Comparison of ENCODE assay signal across 9 cellular contexts in genomic region chr22:34722901-34723300, GRCh38.
"Had no signal": no experiment of that assay in that cellular context is flagged by ENCODE, and none has a peak within 500 bp of the region (broad histone marks: within the 10 kb centered on the region; RNA-seq: fewer than 3 reads in every experiment).

No MANE protein-coding gene starts in this region.

- H3K4me3 Mint-ChIP-seq: IgD-negative memory B cell had no signal

- H3K27ac Mint-ChIP-seq: IgD-negative memory B cell had no signal

- ATAC-seq: HepG2, K562 had no signal

- H3K36me3 Mint-ChIP-seq: IgD-negative memory B cell had no signal

- H3K27ac ChIP-seq: HL-60, KMS-11 had no signal

- H3K4me3 ChIP-seq: K562 had no signal

- H3K4me1 Mint-ChIP-seq: IgD-negative memory B cell had no signal

- DNase-seq: IMR-90, KBM-7, KG1 had no signal

- FAIRE-seq: HepG2, HTR-8/SVneo, K562 had no signal
